In the genomic region with DNA sequence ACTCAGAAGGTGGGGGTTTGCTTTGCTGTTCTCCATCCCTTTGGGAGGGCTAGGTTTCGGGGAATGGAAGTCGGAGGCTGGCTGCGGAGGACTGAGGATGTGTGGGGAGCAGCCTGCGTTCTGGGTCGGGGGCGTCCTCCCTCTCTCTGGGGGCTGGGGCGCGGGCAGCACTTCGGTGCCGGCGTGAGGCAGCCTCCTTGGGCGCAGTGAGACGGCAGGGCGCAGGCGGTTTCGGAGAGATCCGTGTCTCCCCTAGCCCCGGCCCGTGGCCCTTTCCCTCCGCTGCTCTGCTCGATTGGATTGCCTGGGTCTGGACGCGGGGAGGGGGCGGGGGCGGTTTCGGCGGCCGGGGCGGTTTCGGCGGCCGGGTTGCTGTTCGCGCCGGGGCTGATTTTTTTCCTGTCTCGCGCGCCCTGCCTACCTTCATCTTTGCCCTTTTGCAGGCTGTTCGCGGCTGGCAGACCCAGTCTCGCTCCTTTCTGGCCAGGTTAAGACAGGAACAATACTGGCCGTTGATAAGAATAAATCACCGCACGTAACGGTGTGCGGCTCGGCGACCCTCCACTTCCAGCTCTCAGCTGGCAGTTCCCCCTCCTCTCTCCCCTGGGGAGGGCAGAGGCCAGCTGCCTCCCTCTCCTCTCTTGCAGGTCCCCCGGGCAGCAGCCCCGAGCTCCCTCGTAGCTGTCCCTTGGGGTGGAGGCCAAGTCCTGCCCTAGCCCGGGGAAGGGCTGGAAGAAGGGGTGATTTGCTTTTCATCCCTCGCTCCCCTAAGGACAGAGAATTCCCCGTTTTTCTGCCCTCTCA, we compare ENCODE assay signal across 8 cellular contexts. TPM values are rescaled to one million over a fixed set of nuclear protein-coding genes. Genes with fewer than 3 reads are reported as not detected.
DNase-seq lines count a peak whose midpoint lies in the region; ATAC-seq, FAIRE-seq and TF ChIP-seq lines count a peak whose summit lies in the region.

No MANE protein-coding gene starts in this region.

- 1 to 2% methylated on average over 28 to 53 of the region's 54 CpGs for WGBS in GM23248 (ENCODE audit: low coverage in 1 of 2, low lambda C conversion rate in 2 of 2, missing lambda C conversion rate in 2 of 2), 2 experiments

- no peaks in the 10 kb centered on the region for H3K9me2 ChIP-seq in GM23248 (ENCODE audit: insufficient read depth)

- no peaks in the 10 kb centered on the region for H3K9me3 ChIP-seq in GM23248 (ENCODE audit: low read depth)
- H3K9me3 ChIP-seq in SK-N-MC (ENCODE audit: low read depth, low read length) = no peaks in the 10 kb centered on the region
- H3K9me3 ChIP-seq in osteoblast (ENCODE audit: low read depth, low read length) = no peaks in the 10 kb centered on the region

- H3K36me3 ChIP-seq in GM23248 (ENCODE audit: low read depth) (no peaks in the 10 kb centered on the region), SK-N-MC (ENCODE audit: insufficient read depth, low read length) (no peaks in the 10 kb centered on the region), osteoblast (ENCODE audit: insufficient read depth, low read length) (no peaks in the 10 kb centered on the region)

- H3K4me2 ChIP-seq in GM23248 (ENCODE audit: unreplicated experiment) (peak overlapping the region; percentile 97), osteoblast (ENCODE audit: insufficient read depth, low read length) (peak overlapping the region; percentile 96)

- peak; percentile 1 for ATAC-seq in foreskin keratinocyte
- ATAC-seq in GM18517 (IDR thresholded peaks at IDR 0.05; ENCODE audit: unreplicated experiment) = no peak

- H3F3A ChIP-seq in GM23248 (ENCODE audit: insufficient read depth) = no peaks in the 10 kb centered on the region; the same call in 1 of the 2 replicates

- H3K27ac ChIP-seq in GM23248 (0 out of 2 replicates have a peak overlapping the region, but pooled peaks have one; percentile 71), SK-N-MC (no peak overlapping the region), foreskin keratinocyte (peak overlapping the region; percentile 10), osteoblast (ENCODE audit: low read depth, low read length) (peak overlapping the region; percentile 87)

- no peak for TF ChIP-seq CTCF in foreskin keratinocyte (conservative IDR thresholded peaks at IDR 0.05)
- no peak for TF ChIP-seq CTCF in osteoblast (IDR thresholded peaks at IDR 0.05; ENCODE audit: extremely low read depth, low read depth, low read length)
- no peak for TF ChIP-seq CTCF in D721Med (IDR thresholded peaks at IDR 0.05; ENCODE audit: insufficient read depth, missing control alignments)

- H3K4me3 ChIP-seq in GM23248 (peak overlapping the region; percentile 89), SK-N-MC (peak overlapping the region; percentile 84), osteoblast (ENCODE audit: insufficient read depth, low read length) (peak overlapping the region; percentile 92)

- peak; percentile 66 for DNase-seq in GM23248
- DNase-seq in SK-N-MC (ENCODE audit: low read depth, low spot score) = no peak
- DNase-seq in foreskin keratinocyte = peak in 1 of 2 donors; percentile 25
- peak; percentile 90 for DNase-seq in osteoblast (ENCODE audit: insufficient read length, low spot score, missing footprints)
- DNase-seq in HT-29 (ENCODE audit: low spot score) = no peak
- DNase-seq in central memory CD4-positive, alpha-beta T cell = no peak
- DNase-seq in D721Med (ENCODE audit: insufficient read length, low spot score) = no peak

- no peaks in the 10 kb centered on the region for H3K27me3 ChIP-seq in GM23248 (replicated peaks; ENCODE audit: insufficient read depth)
- H3K27me3 ChIP-seq in foreskin keratinocyte = no peaks in the 10 kb centered on the region
- H3K27me3 ChIP-seq in osteoblast (ENCODE audit: insufficient read depth, low read length) = no peaks in the 10 kb centered on the region

- in situ Hi-C loops in GM23248 (cut with MboI) = loop anchor here (10.0 kb wide), 1 partner anchor 622 kb away; no protein-coding TSS in a partner anchor

- FAIRE-seq in D721Med (lab: Jason Lieb, UNC) = no peak

- H3K79me2 ChIP-seq in GM23248 (ENCODE audit: insufficient read depth) = peaks cover 58% of the 10 kb centered on the region
- H3K79me2 ChIP-seq in osteoblast (ENCODE audit: insufficient read depth, low read length) = peaks cover 59% of the 10 kb centered on the region

- H2AFZ ChIP-seq in GM23248 = peak overlapping the region; percentile 89
- peak overlapping the region; percentile 80 for H2AFZ ChIP-seq in osteoblast (ENCODE audit: low read length)

- H4K20me1 ChIP-seq in GM23248 (ENCODE audit: insufficient read depth) = no peaks in the 10 kb centered on the region
- peaks cover 9% of the 10 kb centered on the region for H4K20me1 ChIP-seq in osteoblast (ENCODE audit: insufficient read depth, low read length)

- peaks cover 18% of the 10 kb centered on the region for H3K4me1 ChIP-seq in GM23248 (ENCODE audit: insufficient read depth)
- no peaks in the 10 kb centered on the region for H3K4me1 ChIP-seq in foreskin keratinocyte
- H3K4me1 ChIP-seq in osteoblast (ENCODE audit: insufficient read depth, low read length) = peaks cover 28% of the 10 kb centered on the region

- H3K9ac ChIP-seq in GM23248 = peak overlapping the region; percentile 87
- peak overlapping the region; percentile 81 for H3K9ac ChIP-seq in SK-N-MC (ENCODE audit: insufficient read length)

RNA-seq across cellular contexts. Expression of gene PTPRG, which starts 1.6 kb away (rescaled TPM):
- total RNA-seq in GM23248 (2014; rRNA removed; shearing (Covaris generic)) = 39.6 and 51.3 TPM in 2 replicates
- 9.6 and 11.5 TPM in 2 replicates for polyA plus RNA-seq in GM23248 (2016; fragmentation: Nextera tagmentation; extraction: Ambion mirVana)
- total RNA-seq in foreskin keratinocyte = 18.6 and 20.8 TPM in 2 replicates
- polyA plus RNA-seq in foreskin keratinocyte = 2.0 and 2.3 TPM in 2 replicates
- 148 TPM in 2 replicates for total RNA-seq in osteoblast
- not detected in 2 replicates for total RNA-seq in HT-29 (2014; rRNA removed; shearing (Covaris generic))

Comparison
In these comparisons a context has a peak if more than half of its experiments do, and no peak if none do; other contexts are left out.
1. DNase-seq: peak in GM23248 (single experiment) and osteoblast (single experiment); none in SK-N-MC (single experiment), HT-29 (single experiment), central memory CD4-positive, alpha-beta T cell (single experiment) and D721Med (single experiment).
2. RNA of gene PTPRG, which starts 1.6 kb away (total RNA-seq): 148 TPM in osteoblast, 39.6 to 51.3 TPM in GM23248 and 18.6 to 20.8 TPM in foreskin keratinocyte; not detected in HT-29; every median in the first group is over 10 times any median in the second.
3. Peak in every context shown above with its lines, with median percentiles within 50 percentile points of each other: H3K4me3 ChIP-seq.